16 cellular contexts compared by ENCODE assay signal in genomic region chr16:46638947-46639925, GRCh38. TPM values are rescaled to one million over a fixed set of nuclear protein-coding genes. Genes with fewer than 3 reads are reported as not detected.
DNase-seq lines count a peak whose midpoint lies in the region; ATAC-seq and TF ChIP-seq lines count a peak whose summit lies in the region.
"Had no signal": no experiment of that assay in that cellular context is flagged by ENCODE, and none has a peak within 500 bp of the region (broad histone marks: within the 10 kb centered on the region; RNA-seq: fewer than 3 reads in every experiment).

No MANE protein-coding gene starts in this region.

- H3K36me3 ChIP-seq in spleen, result peaks cover 0 to 8% (median 0%) of the 10 kb centered on the region in 6 donors

- WGBS in spleen, 5 donors, result 85 to 90% (median 89%) methylated on average over 9 of the region's 9 CpGs

- H3K27ac ChIP-seq in spleen, result no peak overlapping the region

- no peak for TF ChIP-seq POLR2A in spleen (IDR thresholded peaks at IDR 0.05)

- H3K27ac Mint-ChIP-seq in activated CD8-positive, alpha-beta memory T cell treated with anti-CD3 and anti-CD28 coated beads, Interleukin-2, amount 10 ng/mL, durations not matched to agents 7 days and 5 days, result no peak overlapping the region
- H3K27ac Mint-ChIP-seq: activated B cell treated with CpG ODN at 0.5 μM for 24 hours; nephron progenitor cell; stimulated activated naive CD8-positive, alpha-beta T cell treated with anti-CD3 and anti-CD28 coated beads, Interleukin-15, Interleukin-2, amounts not matched to agents 100 ng/mL and 50 ng/mL, for 24 hours had no signal

- H3K4me3 Mint-ChIP-seq in activated CD8-positive, alpha-beta memory T cell treated with anti-CD3 and anti-CD28 coated beads, Interleukin-2, amount 10 ng/mL, durations not matched to agents 7 days and 5 days, result no peak overlapping the region
- H3K4me3 Mint-ChIP-seq: activated B cell treated with CpG ODN at 0.5 μM for 24 hours; CD14-positive monocyte; nephron progenitor cell; stimulated activated naive CD8-positive, alpha-beta T cell treated with anti-CD3 and anti-CD28 coated beads, Interleukin-15, Interleukin-2, amounts not matched to agents 100 ng/mL and 50 ng/mL, for 24 hours had no signal

- DNase-seq in Right ventricle myocardium superior (no peak), cardiac septum (ENCODE audit: low spot score) (no peak), amniotic epithelial cell (ENCODE audit: low read depth) (peak; percentile 30), fibroblast of pulmonary artery (ENCODE audit: low read depth) (peak; percentile 24), stromal cell of bone marrow (ENCODE audit: low read depth) (peak; percentile 70), spleen (no peak)
- no peak for DNase-seq in activated CD8-positive, alpha-beta memory T cell treated with anti-CD3 and anti-CD28 coated beads, Interleukin-2, amount 10 ng/mL, durations not matched to agents 7 days and 5 days
- DNase-seq: activated B cell treated with CpG ODN at 0.5 μM for 24 hours; cerebellar nuclear complex; DMS153; NCI-H187; nephron progenitor cell; stimulated activated CD4-positive, alpha-beta T cell treated with anti-CD3 and anti-CD28 coated beads, Interleukin-15, amount 100 ng/mL, for 24 hours had no signal

- H3K27me3 Mint-ChIP-seq in activated CD8-positive, alpha-beta memory T cell treated with anti-CD3 and anti-CD28 coated beads, Interleukin-2, amount 10 ng/mL, durations not matched to agents 7 days and 5 days, result peaks cover 4% of the 10 kb centered on the region
- H3K27me3 Mint-ChIP-seq: activated B cell treated with CpG ODN at 0.5 μM for 24 hours; stimulated activated naive CD8-positive, alpha-beta T cell treated with anti-CD3 and anti-CD28 coated beads, Interleukin-15, Interleukin-2, amounts not matched to agents 100 ng/mL and 50 ng/mL, for 24 hours had no signal

- H3K4me3 ChIP-seq in fibroblast of pulmonary artery (replicated peaks; ENCODE audit: low read depth, low read length), result no peak overlapping the region
- H3K4me3 ChIP-seq in spleen, result no peak overlapping the region

- peaks cover 0 to 12% (median 5%) of the 10 kb centered on the region in 8 donors for H3K9me3 ChIP-seq in spleen

- ATAC-seq in Right ventricle myocardium superior (ENCODE audit: poor library complexity) (peak; percentile 31), HG03025 (IDR thresholded peaks at IDR 0.05; ENCODE audit: low FRiP score, unreplicated experiment) (no peak)
- ATAC-seq in activated CD8-positive, alpha-beta memory T cell treated with anti-CD3 and anti-CD28 coated beads, Interleukin-2, amount 10 ng/mL, durations not matched to agents 7 days and 5 days, result no peak

- no peaks in the 10 kb centered on the region for H3K4me1 Mint-ChIP-seq in activated CD8-positive, alpha-beta memory T cell treated with anti-CD3 and anti-CD28 coated beads, Interleukin-2, amount 10 ng/mL, durations not matched to agents 7 days and 5 days
- H3K4me1 Mint-ChIP-seq: activated B cell treated with CpG ODN at 0.5 μM for 24 hours, nephron progenitor cell had no signal

- CTCF ChIA-PET in activated CD8-positive, alpha-beta memory T cell treated with anti-CD3 and anti-CD28 coated beads, Interleukin-2, amount 10 ng/mL, durations not matched to agents 7 days and 5 days (lab: Charles Lee), result no interaction called here

- no peaks in the 10 kb centered on the region for H3K27me3 ChIP-seq in spleen (replicated peaks in 1 of 7)

- peaks cover 9% of the 10 kb centered on the region for H3K36me3 Mint-ChIP-seq in activated CD8-positive, alpha-beta memory T cell treated with anti-CD3 and anti-CD28 coated beads, Interleukin-2, amount 10 ng/mL, durations not matched to agents 7 days and 5 days

- no peaks in the 10 kb centered on the region for H3K4me1 ChIP-seq in spleen

- peaks cover 6% of the 10 kb centered on the region for H3K9me3 Mint-ChIP-seq in activated CD8-positive, alpha-beta memory T cell treated with anti-CD3 and anti-CD28 coated beads, Interleukin-2, amount 10 ng/mL, durations not matched to agents 7 days and 5 days (ENCODE audit: low read depth)

- intact Hi-C loops in Right ventricle myocardium superior (cut with DNase I) (no loop called here), cardiac septum (cut with DNase I) (no loop called here), spleen (cut with DNase I; ENCODE audit: low total_unique reads) (no loop called here)

- no peak for TF ChIP-seq CTCF in fibroblast of pulmonary artery (IDR thresholded peaks at IDR 0.05; ENCODE audit: low read length, missing control alignments)
- TF ChIP-seq CTCF in spleen (IDR thresholded peaks at IDR 0.05 in 8 of 11, conservative IDR thresholded peaks at IDR 0.05 in 3 of 11), result no peak

RNA-seq across cellular contexts. Expression of gene SHCBP1, which starts 18.1 kb away (rescaled TPM):
- total RNA-seq in Right ventricle myocardium superior, result 0.70 TPM
- 0.54 TPM for total RNA-seq in cardiac septum
- total RNA-seq in spleen, result 10 to 100 TPM in 1 of 7 donors, 1 to 10 TPM in 6; 3.1 to 15.7 (median 6.0) TPM
- polyA plus RNA-seq in spleen, result 1 to 10 TPM; 1.7 to 4.6 (median 4.0) TPM
- total RNA-seq in activated CD8-positive, alpha-beta memory T cell treated with anti-CD3 and anti-CD28 coated beads, Interleukin-2, amount 10 ng/mL, durations not matched to agents 7 days and 5 days, result 10 to 100 TPM; 53.1 to 60.6 TPM

RNA-seq across cellular contexts. Expression of gene VPS35, which starts 49.7 kb away (rescaled TPM):
- total RNA-seq in Right ventricle myocardium superior (89.0 TPM), cardiac septum (86.9 TPM), spleen (100 to 1,000 TPM in 4 of 7 donors, 10 to 100 TPM in 3; 58.3 to 111 (median 105) TPM)
- 10 to 100 TPM; 18.1 to 24.9 (median 22.0) TPM for polyA plus RNA-seq in spleen
- 10 to 100 TPM; 58.8 to 87.2 TPM for total RNA-seq in activated CD8-positive, alpha-beta memory T cell treated with anti-CD3 and anti-CD28 coated beads, Interleukin-2, amount 10 ng/mL, durations not matched to agents 7 days and 5 days

RNA-seq across cellular contexts. Expression of gene ORC6, which starts 50.2 kb away (rescaled TPM):
- total RNA-seq in Right ventricle myocardium superior (1.9 TPM), cardiac septum (3.0 TPM), spleen (10 to 100 TPM in 1 of 7 donors, 1 to 10 TPM in 6; 3.1 to 10.0 (median 5.9) TPM)
- 10 to 100 TPM in 1 of 3 donors, 1 to 10 TPM in 2; 8.4 to 11.4 (median 8.4) TPM for polyA plus RNA-seq in spleen
- total RNA-seq in activated CD8-positive, alpha-beta memory T cell treated with anti-CD3 and anti-CD28 coated beads, Interleukin-2, amount 10 ng/mL, durations not matched to agents 7 days and 5 days, result 10 to 100 TPM; 59.0 to 61.3 TPM

Comparison
In these comparisons a context has a peak if more than half of its experiments do, and no peak if none do; other contexts are left out.
1. DNase-seq: peak in amniotic epithelial cell (single experiment), fibroblast of pulmonary artery (single experiment) and stromal cell of bone marrow (single experiment); none in Right ventricle myocardium superior (single experiment), cardiac septum (single experiment), spleen (single experiment) and activated CD8-positive, alpha-beta memory T cell treated with anti-CD3 and anti-CD28 coated beads, Interleukin-2, amount 10 ng/mL, durations not matched to agents 7 days and 5 days (single experiment).
2. RNA of gene ORC6, which starts 50.2 kb away (total RNA-seq): 59.0 to 61.3 TPM in activated CD8-positive, alpha-beta memory T cell treated with anti-CD3 and anti-CD28 coated beads, Interleukin-2, amount 10 ng/mL, durations not matched to agents 7 days and 5 days; 3.1 to 10.0 TPM in spleen, 3.0 TPM in cardiac septum (single experiment) and 1.9 TPM in Right ventricle myocardium superior (single experiment); every median in the first group is over 4 times any median in the second.